ENCODE assay signal across 8 cellular contexts in the genomic region with DNA sequence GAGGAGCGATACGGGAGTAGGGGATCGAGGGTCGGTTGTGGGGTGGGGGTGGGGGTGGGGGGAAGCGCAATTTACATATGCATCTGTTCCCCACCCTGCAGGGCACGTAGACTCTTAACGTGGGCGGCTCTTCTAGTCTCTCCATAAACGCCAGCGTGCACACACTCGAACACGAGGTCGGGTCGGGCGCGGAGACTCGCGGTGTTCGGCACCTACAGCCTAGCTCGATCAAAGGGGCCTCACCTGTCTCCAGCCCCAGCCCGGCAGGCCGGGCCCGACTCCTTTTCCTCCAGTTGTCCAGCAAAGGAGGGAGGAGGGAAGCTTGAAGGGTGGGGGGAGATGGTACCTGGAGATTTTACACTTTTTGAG. TPM values are rescaled to one million over a fixed set of nuclear protein-coding genes. Genes with fewer than 3 reads are reported as not detected.
DNase-seq lines count a peak whose midpoint lies in the region; ATAC-seq and TF ChIP-seq lines count a peak whose summit lies in the region.

No MANE protein-coding gene starts in this region.

- H3K36me3 ChIP-seq in BJ (ENCODE audit: control insufficient read depth, insufficient read depth, low read length) = peaks cover 2% of the 10 kb centered on the region; the same call in 1 of the 2 replicates

- no peaks in the 10 kb centered on the region for H3K9me3 Mint-ChIP-seq in osteocyte (ENCODE audit: unreplicated experiment)

- peaks cover 25% of the 10 kb centered on the region for H3K27me3 Mint-ChIP-seq in osteocyte (ENCODE audit: unreplicated experiment)

- H3K27me3 ChIP-seq in BJ (ENCODE audit: control insufficient read depth, insufficient read depth, low read length) = no peaks in the 10 kb centered on the region

- peak overlapping the region; percentile 89 for H3K4me3 ChIP-seq in BJ (ENCODE audit: low read depth, low read length)

- peak overlapping the region; percentile 94 for H3K27ac Mint-ChIP-seq in osteocyte (ENCODE audit: unreplicated experiment)

- ATAC-seq in GM19025 (IDR thresholded peaks at IDR 0.05; ENCODE audit: low read depth, unreplicated experiment) (peak; percentile 27), HG03159 (IDR thresholded peaks at IDR 0.05; ENCODE audit: unreplicated experiment) (peak; percentile 47)

- POLR2A ChIA-PET in BJ (lab: Charles Lee) = no interaction called here

- intact Hi-C loops in head of caudate nucleus (cut with DNase I) = no loop called here

- peaks cover 31% of the 10 kb centered on the region for H3K4me1 Mint-ChIP-seq in osteocyte (ENCODE audit: unreplicated experiment)

- peak overlapping the region; percentile 88 for H3K4me3 Mint-ChIP-seq in osteocyte (ENCODE audit: unreplicated experiment)

- peaks cover 11% of the 10 kb centered on the region for H3K36me3 Mint-ChIP-seq in osteocyte (ENCODE audit: unreplicated experiment)

- TF ChIP-seq CTCF in BJ (IDR thresholded peaks at IDR 0.05; ENCODE audit: insufficient read depth, low read depth, low read length) (no peak), osteocyte (IDR thresholded peaks at IDR 0.05) (no peak)

- CTCF ChIA-PET in BJ (lab: Yijun Ruan, JAX) = interaction anchor here (0.7 to 2.1 kb wide), 5 partner anchors 10 to 255 kb away, joined by 3 to 17 read pairs (median 4); a partner anchor contains a TSS

- DNase-seq in BJ (ENCODE audit: low read depth) (no peak), head of caudate nucleus (peak in 41 of 42 donors; percentile 20 to 78 (median 55)), osteocyte (ENCODE audit: extremely low spot score, unreplicated experiment) (no peak)
- DNase-seq in activated gamma-delta T cell treated with anti-CD3 and anti-CD28 coated beads, Interleukin-2, amount 50 U/mL, for 16 hours (ENCODE audit: low read depth) = peak; percentile 9
- no peak for DNase-seq in NK-92 treated with Interleukin-12 subunit alpha and Interleukin-12 subunit beta, amount 100 ng/mL, for 24 hours (lab: John Stamatoyannopoulos, UW)

TF ChIP-seq in PFSK-1, 5 proteins besides CTCF, POLR2A, EP300 and RAD21:
- TF ChIP-seq FOXP2 (optimal IDR thresholded peaks at IDR 0.05; ENCODE audit: borderline replicate concordance, extremely low read depth, extremely low read length, insufficient read depth) (no peak), POLR2AphosphoS5 (IDR thresholded peaks at IDR 0.05; ENCODE audit: low read depth, low read length) (no peak), TAF1 (IDR thresholded peaks at IDR 0.05; ENCODE audit: borderline replicate concordance, insufficient read depth, low read length) (peak; percentile 7; the same call in 1 of the 2 replicates)
- TF ChIP-seq, protein P1, sequence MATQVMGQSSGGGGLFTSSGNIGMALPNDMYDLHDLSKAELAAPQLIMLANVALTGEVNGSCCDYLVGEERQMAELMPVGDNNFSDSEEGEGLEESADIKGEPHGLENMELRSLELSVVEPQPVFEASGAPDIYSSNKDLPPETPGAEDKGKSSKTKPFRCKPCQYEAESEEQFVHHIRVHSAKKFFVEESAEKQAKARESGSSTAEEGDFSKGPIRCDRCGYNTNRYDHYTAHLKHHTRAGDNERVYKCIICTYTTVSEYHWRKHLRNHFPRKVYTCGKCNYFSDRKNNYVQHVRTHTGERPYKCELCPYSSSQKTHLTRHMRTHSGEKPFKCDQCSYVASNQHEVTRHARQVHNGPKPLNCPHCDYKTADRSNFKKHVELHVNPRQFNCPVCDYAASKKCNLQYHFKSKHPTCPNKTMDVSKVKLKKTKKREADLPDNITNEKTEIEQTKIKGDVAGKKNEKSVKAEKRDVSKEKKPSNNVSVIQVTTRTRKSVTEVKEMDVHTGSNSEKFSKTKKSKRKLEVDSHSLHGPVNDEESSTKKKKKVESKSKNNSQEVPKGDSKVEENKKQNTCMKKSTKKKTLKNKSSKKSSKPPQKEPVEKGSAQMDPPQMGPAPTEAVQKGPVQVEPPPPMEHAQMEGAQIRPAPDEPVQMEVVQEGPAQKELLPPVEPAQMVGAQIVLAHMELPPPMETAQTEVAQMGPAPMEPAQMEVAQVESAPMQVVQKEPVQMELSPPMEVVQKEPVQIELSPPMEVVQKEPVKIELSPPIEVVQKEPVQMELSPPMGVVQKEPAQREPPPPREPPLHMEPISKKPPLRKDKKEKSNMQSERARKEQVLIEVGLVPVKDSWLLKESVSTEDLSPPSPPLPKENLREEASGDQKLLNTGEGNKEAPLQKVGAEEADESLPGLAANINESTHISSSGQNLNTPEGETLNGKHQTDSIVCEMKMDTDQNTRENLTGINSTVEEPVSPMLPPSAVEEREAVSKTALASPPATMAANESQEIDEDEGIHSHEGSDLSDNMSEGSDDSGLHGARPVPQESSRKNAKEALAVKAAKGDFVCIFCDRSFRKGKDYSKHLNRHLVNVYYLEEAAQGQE (IDR thresholded peaks at IDR 0.05; ENCODE audit: insufficient read depth in 1 of 2, low read depth in 2 of 2, low read length in 2 of 2) = no peak

RNA-seq across cellular contexts. Expression of a gene that starts 0.5 kb away (rescaled TPM):
- polyA plus RNA-seq in BJ (2011; rRNA removed) = 27.7 and 39.9 TPM in 2 replicates
- polyA minus RNA-seq in BJ (2011; rRNA and poly(A)+ RNA removed) = 4.2 and 5.6 TPM in 2 replicates
- polyA plus RNA-seq in PFSK-1 (2012; ENCODE audit: insufficient read length, low read depth) = 55.0 TPM
- 28.7 and 29.1 TPM in 2 replicates for total RNA-seq in osteocyte

RNA-seq across cellular contexts. Expression of a gene that starts 17.8 kb away (rescaled TPM):
- 6.1 and 11.0 TPM in 2 replicates for polyA plus RNA-seq in BJ (2011; rRNA removed)
- 10.5 and 12.7 TPM in 2 replicates for polyA minus RNA-seq in BJ (2011; rRNA and poly(A)+ RNA removed)
- 6.4 TPM for polyA plus RNA-seq in PFSK-1 (2012; ENCODE audit: insufficient read length, low read depth)
- total RNA-seq in osteocyte = 22.6 and 23.4 TPM in 2 replicates

Comparison
In these comparisons a context has a peak if more than half of its experiments do, and no peak if none do; other contexts are left out.
1. DNase-seq: peak in activated gamma-delta T cell treated with anti-CD3 and anti-CD28 coated beads, Interleukin-2, amount 50 U/mL, for 16 hours (single experiment) and head of caudate nucleus (41 of 42); none in BJ (single experiment), osteocyte (single experiment) and NK-92 treated with Interleukin-12 subunit alpha and Interleukin-12 subunit beta, amount 100 ng/mL, for 24 hours (single experiment).